In genomic region chr2:26043109-26043508, GRCh38 we compare ENCODE assay signal across 1 cellular context.
TF ChIP-seq lines count a peak whose summit lies in the region.

No MANE protein-coding gene starts in this region.

TF ChIP-seq in GM23338, 12 proteins besides CTCF, POLR2A, EP300 and RAD21 (continued from another document):
- TF ChIP-seq ZNF462 (CRISPR knock-in tag; IDR thresholded peaks at IDR 0.05) (no peak), STAT1 (IDR thresholded peaks at IDR 0.05; ENCODE audit: unreplicated experiment) (no peak), ZNF331 (CRISPR knock-in tag; IDR thresholded peaks at IDR 0.05; ENCODE audit: low read depth) (no peak), ETS1 (IDR thresholded peaks at IDR 0.05) (no peak), REST (IDR thresholded peaks at IDR 0.05; ENCODE audit: unreplicated experiment) (no peak)
